ENCODE assay signal across 26 cellular contexts in the genomic region with DNA sequence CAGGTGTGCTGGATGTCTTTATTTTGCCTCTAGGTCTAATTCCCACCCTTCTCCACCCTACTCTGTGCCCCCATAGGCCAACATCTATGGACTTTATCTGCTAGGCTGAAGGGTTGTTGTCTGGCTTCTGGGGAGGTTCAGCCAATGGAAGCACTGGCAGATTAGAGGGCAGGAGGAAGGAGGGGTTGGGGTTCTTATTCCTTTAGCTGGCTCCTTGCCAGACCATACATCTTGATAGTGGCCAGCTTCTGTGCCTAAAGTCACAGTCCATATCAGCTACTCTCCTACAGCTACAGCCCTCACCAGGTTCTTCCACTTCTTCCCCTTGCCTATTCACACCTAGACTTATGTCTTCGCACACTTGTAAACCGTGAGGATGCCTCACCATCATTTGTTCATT.
"Had no signal": no experiment of that assay in that cellular context is flagged by ENCODE, and none has a peak within 500 bp of the region (broad histone marks: within the 10 kb centered on the region; RNA-seq: fewer than 3 reads in every experiment).

No MANE protein-coding gene starts in this region.

- H3K36me3 ChIP-seq: MG63 had no signal

- H3K27ac ChIP-seq: PC-9, SK-N-MC had no signal

- DNase-seq: activated B cell treated with CpG ODN at 0.5 μM for 24 hours; activated CD4-positive, alpha-beta T cell treated with anti-CD3 and anti-CD28 coated beads for 1 hour; activated CD4-positive, alpha-beta T cell treated with anti-CD3 and anti-CD28 coated beads, Interleukin-2, amount 10 ng/mL, durations not matched to agents 24 days and 14 days; activated CD4-positive, alpha-beta T cell treated with anti-CD3 and anti-CD28 coated beads, Interleukin-2, amount 50 U/mL, for 48 hours; activated CD8-positive, alpha-beta memory T cell treated with anti-CD3 and anti-CD28 coated beads, Interleukin-2, amount 10 ng/mL, durations not matched to agents 7 days and 5 days; activated effector memory CD4-positive, alpha-beta T cell treated with anti-CD3 and anti-CD28 coated beads, Interleukin-2, amount 50 U/mL, for 16 hours; activated naive CD4-positive, alpha-beta T cell treated with Interleukin-2 at 50 U/mL for 16 hours; activated T-cell treated with anti-CD3 and anti-CD28 coated beads, Interleukin-2, amount 50 U/mL, for 24 hours; amygdala; cerebellar nuclear complex; MG63; MV-4-11; NCI-H1105; NCI-H1436; NCI-H187; NCI-H2081; NCI-H2171 treated with DMSO at 0.1 percent for 48 hours; NCI-H226; NCI-H526; NCI-H774; PC-9; SIG-M5; T-helper 1 cell had no signal

- ATAC-seq: activated CD8-positive, alpha-beta memory T cell treated with anti-CD3 and anti-CD28 coated beads, Interleukin-2, amount 10 ng/mL, durations not matched to agents 7 days and 5 days had no signal

- FAIRE-seq: astrocyte, colon had no signal

- H3K9me3 ChIP-seq: MG63 had no signal

- H3K4me3 ChIP-seq: MG63, PC-9, SK-N-MC had no signal

- H3K27me3 ChIP-seq: MG63 had no signal
